8 cellular contexts compared by ENCODE assay signal in the genomic region with DNA sequence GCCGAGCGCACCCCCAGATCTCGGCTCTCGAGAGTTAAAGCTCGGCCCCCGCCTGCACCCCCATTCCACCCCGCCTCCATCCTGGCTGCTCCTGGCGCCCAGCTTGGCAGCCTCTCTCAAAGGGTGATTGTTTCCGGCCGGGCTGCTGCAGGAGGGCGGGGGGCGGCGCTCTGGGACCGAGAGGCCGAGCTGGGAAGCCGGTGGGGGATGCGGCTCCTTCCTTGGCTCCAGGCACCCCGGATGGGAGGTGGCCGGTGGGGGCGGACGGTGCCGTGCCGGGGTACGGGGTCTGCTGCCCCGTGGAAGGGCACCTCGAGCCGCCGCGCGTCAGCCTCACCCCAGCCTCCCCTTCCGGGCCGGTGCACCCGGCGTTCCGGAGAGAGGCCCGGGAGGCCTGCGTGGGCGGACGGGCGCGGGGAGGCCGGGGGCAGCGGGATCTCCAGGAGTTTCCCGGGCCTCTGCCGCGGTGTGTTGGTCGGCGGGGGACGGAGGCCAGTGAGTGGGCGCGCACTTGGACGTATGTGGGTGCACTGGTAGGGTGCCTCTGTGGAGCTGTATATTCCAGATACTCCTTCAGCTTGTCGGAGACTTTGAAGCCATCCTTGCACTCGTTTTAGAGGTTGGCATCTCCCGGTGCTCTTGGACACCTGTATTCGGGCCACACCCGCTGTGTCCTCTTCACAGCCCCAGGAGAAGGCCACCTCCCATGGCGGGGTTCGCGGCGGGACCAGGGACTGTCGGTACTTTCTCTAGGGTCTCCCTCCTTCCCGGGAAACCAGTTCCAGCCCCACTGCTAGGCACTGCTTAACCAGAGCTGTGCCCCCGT. TPM values are rescaled to one million over a fixed set of nuclear protein-coding genes. Genes with fewer than 3 reads are reported as not detected.
DNase-seq lines count a peak whose midpoint lies in the region; TF ChIP-seq lines count a peak whose summit lies in the region.

No MANE protein-coding gene starts in this region.

- H3K36me3 ChIP-seq in Peyer's patch (no peaks in the 10 kb centered on the region), ectodermal cell (ENCODE audit: control insufficient read depth, insufficient read depth, low read length) (no peaks in the 10 kb centered on the region)

- peak; percentile 55 for DNase-seq in Daoy (ENCODE audit: low read depth)
- DNase-seq in Peyer's patch = peak in 1 of 3 donors; percentile 49
- peak; percentile 65 for DNase-seq in nephron progenitor cell
- DNase-seq in HCEC 1CT = no peak
- DNase-seq in GF-D8 (lab: John Stamatoyannopoulos, UW) = no peak
- no peak for DNase-seq in T-helper 1 cell
- DNase-seq in kidney glomerular epithelial cell (lab: John Stamatoyannopoulos, UW) = no peak

- H3K4me1 ChIP-seq in Peyer's patch (peaks cover 0 to 16% (median 3%) of the 10 kb centered on the region in 4 donors), ectodermal cell (ENCODE audit: control insufficient read depth, insufficient read depth, low read length) (peaks cover 46% of the 10 kb centered on the region)

- H3K36me3 Mint-ChIP-seq in nephron progenitor cell (ENCODE audit: low read depth) = no peaks in the 10 kb centered on the region

- H3K27ac ChIP-seq in Peyer's patch (no peak overlapping the region), ectodermal cell (ENCODE audit: insufficient read depth, low read depth, low read length, poor library complexity, severe bottlenecking) (no peak overlapping the region)

- H3K9me3 ChIP-seq in Peyer's patch (no peaks in the 10 kb centered on the region), ectodermal cell (ENCODE audit: control insufficient read depth, low read length) (no peaks in the 10 kb centered on the region)

- no peaks in the 10 kb centered on the region for H3K9me3 Mint-ChIP-seq in nephron progenitor cell

- no peak overlapping the region for H3K27ac Mint-ChIP-seq in nephron progenitor cell

- TF ChIP-seq POLR2A in Peyer's patch (IDR thresholded peaks at IDR 0.05) = no peak

- H3K27me3 ChIP-seq in Peyer's patch = peaks cover 0 to 23% of the 10 kb centered on the region in 2 donors
- peaks cover 20% of the 10 kb centered on the region for H3K27me3 ChIP-seq in ectodermal cell (ENCODE audit: control insufficient read depth, insufficient read depth, low read length, poor library complexity, severe bottlenecking)

- H3K27me3 Mint-ChIP-seq in nephron progenitor cell (ENCODE audit: low read depth, poor library complexity) = peaks cover 81% of the 10 kb centered on the region

- H3K4me1 Mint-ChIP-seq in nephron progenitor cell = peaks cover 33% of the 10 kb centered on the region

- peak overlapping the region; percentile 17 to 47 (median 44) for H3K4me3 ChIP-seq in Peyer's patch
- peak overlapping the region; percentile 58 for H3K4me3 ChIP-seq in ectodermal cell (ENCODE audit: insufficient read depth, low read depth, low read length)

- TF ChIP-seq CTCF in Peyer's patch (IDR thresholded peaks at IDR 0.05) (no peak), nephron progenitor cell (IDR thresholded peaks at IDR 0.05) (no peak)

- H3K4me3 Mint-ChIP-seq in nephron progenitor cell = peak overlapping the region; percentile 77

- WGBS in ectodermal cell, 2 experiments = 1% methylated on average over 64 of the region's 64 CpGs

RNA-seq across cellular contexts. Expression of a gene that starts 0.7 kb away (rescaled TPM):
- total RNA-seq in Daoy (2014; rRNA removed; shearing (Covaris generic)) = 0.29 and 1.3 TPM in 2 replicates
- 1 to 10 TPM in 1 of 4 donors, under 1 TPM in 2, not detected in 1; 0.35 to 3.3 (median 0.54) TPM for total RNA-seq in Peyer's patch
- polyA plus RNA-seq in ectodermal cell (2013, experiment 1 of 4) = 39.8 TPM
- 41.3 TPM for polyA plus RNA-seq in ectodermal cell (2013, experiment 2 of 4)
- 27.5 TPM for polyA plus RNA-seq in ectodermal cell (2013, experiment 3 of 4)
- 29.3 TPM for polyA plus RNA-seq in ectodermal cell (2013, experiment 4 of 4)

Comparison
In these comparisons a context has a peak if more than half of its experiments do, and no peak if none do; other contexts are left out.
1. DNase-seq: peak in Daoy (single experiment) and nephron progenitor cell (single experiment); none in HCEC 1CT (single experiment), GF-D8 (single experiment), T-helper 1 cell (0 of 5) and kidney glomerular epithelial cell (single experiment).